ENCODE assay signal across 27 cellular contexts in genomic region chr10:116312091-116312490, GRCh38. TPM values are rescaled to one million over a fixed set of nuclear protein-coding genes. Genes with fewer than 3 reads are reported as not detected.
"Had no signal": no experiment of that assay in that cellular context is flagged by ENCODE, and none has a peak within 500 bp of the region (broad histone marks: within the 10 kb centered on the region; RNA-seq: fewer than 3 reads in every experiment).

No MANE protein-coding gene starts in this region.

- H3K27me3 ChIP-seq: cardiac muscle cell had no signal

- H3K27ac ChIP-seq: cardiac muscle cell, KMS-11, VCaP had no signal

- H3K4me3 Mint-ChIP-seq: activated CD8-positive, alpha-beta T cell treated with anti-CD3 and anti-CD28 coated beads for 36 hours; activated naive CD4-positive, alpha-beta T cell treated with anti-CD3 and anti-CD28 coated beads, Interleukin-2, amount 10 ng/mL, durations not matched to agents 7 days and 5 days; activated naive CD8-positive, alpha-beta T cell treated with anti-CD3 and anti-CD28 coated beads for 36 hours; activated T-cell treated with anti-CD3 and anti-CD28 coated beads, Interleukin-2, amount 50 U/mL, for 72 hours; brain; IgD-negative memory B cell had no signal

- H3K36me3 Mint-ChIP-seq: activated naive CD4-positive, alpha-beta T cell treated with anti-CD3 and anti-CD28 coated beads, Interleukin-2, amount 10 ng/mL, durations not matched to agents 7 days and 5 days; activated naive CD8-positive, alpha-beta T cell treated with anti-CD3 and anti-CD28 coated beads for 36 hours; brain; IgD-negative memory B cell had no signal

- H3K4me3 ChIP-seq: cardiac muscle cell had no signal

- H3K4me1 Mint-ChIP-seq: activated naive CD4-positive, alpha-beta T cell treated with anti-CD3 and anti-CD28 coated beads, Interleukin-2, amount 10 ng/mL, durations not matched to agents 7 days and 5 days had no signal

- H3K36me3 ChIP-seq: cardiac muscle cell had no signal

- ATAC-seq: activated CD8-positive, alpha-beta T cell treated with anti-CD3 and anti-CD28 coated beads for 36 hours; activated T-cell treated with anti-CD3 and anti-CD28 coated beads, Interleukin-2, amount 50 U/mL, for 72 hours; Right ventricle myocardium inferior had no signal

- H3K27ac Mint-ChIP-seq: activated CD8-positive, alpha-beta T cell treated with anti-CD3 and anti-CD28 coated beads for 36 hours; activated naive CD4-positive, alpha-beta T cell treated with anti-CD3 and anti-CD28 coated beads, Interleukin-2, amount 10 ng/mL, durations not matched to agents 7 days and 5 days; activated naive CD8-positive, alpha-beta T cell treated with anti-CD3 and anti-CD28 coated beads for 36 hours; activated T-cell treated with anti-CD3 and anti-CD28 coated beads, Interleukin-2, amount 50 U/mL, for 72 hours; activated T-helper 2 cell treated with anti-CD3 and anti-CD28 coated beads, Interferon-gamma antibody, Interleukin-2, Interleukin-4, amounts not matched to agents 10 μg/mL and 5 μg/mL and 100 μg/mL, durations not matched to agents 14 hours and 24 hours and 36 hours; IgD-negative memory B cell had no signal

- H3K9me3 ChIP-seq: SK-N-SH had no signal

- H3K9me3 Mint-ChIP-seq: activated CD8-positive, alpha-beta T cell treated with anti-CD3 and anti-CD28 coated beads for 36 hours; activated naive CD4-positive, alpha-beta T cell treated with anti-CD3 and anti-CD28 coated beads, Interleukin-2, amount 10 ng/mL, durations not matched to agents 7 days and 5 days; activated naive CD8-positive, alpha-beta T cell treated with anti-CD3 and anti-CD28 coated beads for 36 hours; activated T-helper 2 cell treated with anti-CD3 and anti-CD28 coated beads, Interferon-gamma antibody, Interleukin-2, Interleukin-4, amounts not matched to agents 10 μg/mL and 5 μg/mL and 100 μg/mL, durations not matched to agents 14 hours and 24 hours and 36 hours had no signal

- H3K27me3 Mint-ChIP-seq: activated naive CD4-positive, alpha-beta T cell treated with anti-CD3 and anti-CD28 coated beads, Interleukin-2, amount 10 ng/mL, durations not matched to agents 7 days and 5 days; activated naive CD8-positive, alpha-beta T cell treated with anti-CD3 and anti-CD28 coated beads for 36 hours; IgD-negative memory B cell had no signal

- DNase-seq: activated CD4-positive, CD25-positive, alpha-beta regulatory T cell; activated CD8-positive, alpha-beta memory T cell treated with anti-CD3 and anti-CD28 coated beads, Interleukin-2, amount 50 U/mL, for 4 hours; activated CD8-positive, alpha-beta T cell treated with anti-CD3 and anti-CD28 coated beads for 36 hours; activated gamma-delta T cell treated with Interleukin-2 at 50 U/mL for 16 hours; activated naive CD4-positive, alpha-beta T cell treated with anti-CD3 and anti-CD28 coated beads, Interleukin-2, amount 10 ng/mL, durations not matched to agents 7 days and 5 days; activated naive CD8-positive, alpha-beta T cell treated with anti-CD3 and anti-CD28 coated beads for 36 hours; activated T-cell treated with anti-CD3 and anti-CD28 coated beads, Interleukin-2, amount 50 U/mL, for 72 hours; NCI-H1105; NCI-H1436; NCI-H2081; NCI-H345; NCI-H510A; NCI-H526 treated with DMSO at 0.1 percent for 48 hours; NCI-H82; RPMI8226; T-helper 1 cell had no signal

RNA-seq across cellular contexts. Expression of gene CCDC172, which starts 12.2 kb away (rescaled TPM):
- total RNA-seq: activated CD8-positive, alpha-beta T cell treated with anti-CD3 and anti-CD28 coated beads for 36 hours; activated naive CD8-positive, alpha-beta T cell treated with anti-CD3 and anti-CD28 coated beads for 36 hours; activated T-cell treated with anti-CD3 and anti-CD28 coated beads, Interleukin-2, amount 50 U/mL, for 72 hours; activated T-helper 2 cell treated with anti-CD3 and anti-CD28 coated beads, Interferon-gamma antibody, Interleukin-2, Interleukin-4, amounts not matched to agents 10 μg/mL and 5 μg/mL and 100 μg/mL, durations not matched to agents 14 hours and 24 hours and 36 hours; cardiac muscle cell; MCF 10A; OCI-LY7; Right ventricle myocardium inferior; T-helper 2 cell treated with Interferon-gamma antibody and Interleukin-4, amounts not matched to agents 100 ng/mL and 5 ng/mL, for 36 hours had no signal

RNA-seq across cellular contexts. Expression of gene GFRA1, which starts 39.1 kb away (rescaled TPM):
- total RNA-seq: activated CD8-positive, alpha-beta T cell treated with anti-CD3 and anti-CD28 coated beads for 36 hours; activated naive CD8-positive, alpha-beta T cell treated with anti-CD3 and anti-CD28 coated beads for 36 hours; activated T-cell treated with anti-CD3 and anti-CD28 coated beads, Interleukin-2, amount 50 U/mL, for 72 hours; activated T-helper 2 cell treated with anti-CD3 and anti-CD28 coated beads, Interferon-gamma antibody, Interleukin-2, Interleukin-4, amounts not matched to agents 10 μg/mL and 5 μg/mL and 100 μg/mL, durations not matched to agents 14 hours and 24 hours and 36 hours; MCF 10A; OCI-LY7; T-helper 2 cell treated with Interferon-gamma antibody and Interleukin-4, amounts not matched to agents 100 ng/mL and 5 ng/mL, for 36 hours had no signal
